ENCODE assay signal across 14 cellular contexts in the genomic region with DNA sequence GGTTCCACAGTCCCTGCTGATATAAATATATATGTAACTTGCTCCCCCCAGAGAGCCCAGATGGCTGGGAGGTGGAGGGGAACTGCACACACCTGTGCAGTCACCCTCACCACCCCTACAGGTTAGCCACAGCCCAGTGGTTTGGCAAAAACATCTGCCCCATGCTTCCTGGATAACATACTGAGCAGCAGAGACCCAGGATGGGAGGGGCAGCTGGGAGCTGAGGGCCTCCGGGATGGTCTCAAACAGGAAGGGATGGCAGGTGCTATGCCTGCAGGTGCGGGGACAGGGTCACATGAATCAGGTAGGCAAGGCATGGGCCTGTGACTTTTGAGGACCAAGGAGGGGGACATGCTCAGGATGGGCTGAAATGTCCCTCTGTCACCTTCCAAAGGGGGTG.
A peak's percentile ranks its signal among the peaks of the same experiment; 100 is the strongest.
DNase-seq lines count a peak whose midpoint lies in the region; ATAC-seq and TF ChIP-seq lines count a peak whose summit lies in the region.
"Had no signal": no experiment of that assay in that cellular context is flagged by ENCODE, and none has a peak within 500 bp of the region (broad histone marks: within the 10 kb centered on the region; RNA-seq: fewer than 3 reads in every experiment).

No MANE protein-coding gene starts in this region.

- H3K36me3 ChIP-seq in MG63: no peaks in the 10 kb centered on the region
- H3K36me3 ChIP-seq: adrenal gland, ovary, stomach had no signal

- in situ Hi-C loops in GM13977 (cut with MboI; ENCODE audit: low pct_unique_long_range_greater_than_20kb, low sequenced_read_pairs, unreplicated experiment): no loop called here

- H3K27me3 ChIP-seq in MG63: no peaks in the 10 kb centered on the region
- H3K27me3 ChIP-seq: adrenal gland, ovary, stomach had no signal

- ATAC-seq in GM21381 (IDR thresholded peaks at IDR 0.05; ENCODE audit: unreplicated experiment) (peak; percentile 53), left colon (peak; percentile 16)

- H3K4me3 ChIP-seq in MG63: no peak overlapping the region
- H3K4me3 ChIP-seq: adrenal gland, ovary, stomach had no signal

- H3K9me3 ChIP-seq in MG63: no peaks in the 10 kb centered on the region
- H3K9me3 ChIP-seq: adrenal gland, ovary, stomach had no signal

- no peak for TF ChIP-seq CTCF in GM13977 (IDR thresholded peaks at IDR 0.05; ENCODE audit: extremely low read depth, insufficient read depth, missing control alignments)

- intact Hi-C loops in left colon (cut with DNase I, micrococcal nuclease): no loop called here

- DNase-seq in DMS53 (lab: John Stamatoyannopoulos, UW) (peak; percentile 85), NCI-H2196 treated with DMSO at 0.1 percent for 48 hours (lab: John Stamatoyannopoulos, UW; ENCODE audit: unreplicated experiment) (peak; percentile 16), left colon (peak in 1 of 2 donors; percentile 58), MG63 (no peak), GM13977 (ENCODE audit: low spot score) (no peak), cerebellar nuclear complex (lab: John Stamatoyannopoulos, UW) (no peak), inferior parietal cortex (ENCODE audit: extremely low spot score) (no peak)
- DNase-seq: adrenal gland; DMS 273 treated with DMSO at 0.1 percent for 48 hours; ovary; stimulated activated CD4-positive, alpha-beta T cell treated with anti-CD3 and anti-CD28 coated beads, Interleukin-2, amount 100 ng/mL, for 48 hours; stomach; T-helper 1 cell had no signal

Comparison
In these comparisons a context has a peak if more than half of its experiments do, and no peak if none do; other contexts are left out.
1. DNase-seq: peak in DMS53 (single experiment) and NCI-H2196 treated with DMSO at 0.1 percent for 48 hours (single experiment); none in MG63 (single experiment), GM13977 (single experiment), cerebellar nuclear complex (0 of 2) and inferior parietal cortex (single experiment).